17 cellular contexts compared by ENCODE assay signal in the genomic region with DNA sequence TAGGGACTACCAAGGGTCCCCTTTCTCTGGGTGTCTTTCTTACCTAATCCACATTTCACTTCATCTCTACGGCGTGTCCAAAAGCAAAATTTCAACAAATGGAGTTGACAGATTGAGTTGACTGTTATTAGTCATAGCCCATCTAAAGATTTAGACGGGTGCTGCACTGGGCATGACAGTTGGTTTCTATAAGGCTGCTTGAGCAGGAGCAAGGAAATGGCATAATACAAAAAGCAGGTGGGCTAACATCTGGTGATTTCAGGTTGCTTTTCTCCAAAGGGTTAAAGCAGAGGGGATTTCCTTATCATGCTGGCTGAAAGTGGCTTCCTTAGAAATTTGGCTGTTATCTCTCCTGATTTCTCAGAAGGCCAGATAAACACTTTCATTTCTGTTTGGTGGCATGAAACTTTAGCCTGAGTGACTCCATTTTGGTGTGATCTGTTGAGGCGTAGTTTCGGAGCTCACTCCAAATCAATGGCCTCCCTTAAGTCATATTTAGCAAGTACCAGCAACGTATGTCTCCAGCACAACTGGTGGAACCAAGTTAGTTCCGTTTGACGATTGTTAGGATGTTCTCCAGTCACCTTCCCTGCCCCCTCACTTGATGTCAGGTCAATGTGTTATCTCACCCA.
"Had no signal": no experiment of that assay in that cellular context is flagged by ENCODE, and none has a peak within 500 bp of the region (broad histone marks: within the 10 kb centered on the region; RNA-seq: fewer than 3 reads in every experiment).

No MANE protein-coding gene starts in this region.

- H3K27ac ChIP-seq: colonic mucosa, upper lobe of left lung had no signal

- H3K4me3 Mint-ChIP-seq: activated CD4-positive, alpha-beta memory T cell treated with anti-CD3 and anti-CD28 coated beads, Interleukin-2, amount 10 ng/mL, durations not matched to agents 7 days and 5 days; activated naive CD8-positive, alpha-beta T cell treated with anti-CD3 and anti-CD28 coated beads, Interleukin-2, amount 10 ng/mL, durations not matched to agents 7 days and 5 days; central memory CD8-positive, alpha-beta T cell had no signal

- H3K9me3 Mint-ChIP-seq: central memory CD8-positive, alpha-beta T cell had no signal

- H3K27me3 Mint-ChIP-seq: activated CD4-positive, alpha-beta memory T cell treated with anti-CD3 and anti-CD28 coated beads, Interleukin-2, amount 10 ng/mL, durations not matched to agents 7 days and 5 days; activated naive CD8-positive, alpha-beta T cell treated with anti-CD3 and anti-CD28 coated beads, Interleukin-2, amount 10 ng/mL, durations not matched to agents 7 days and 5 days; central memory CD8-positive, alpha-beta T cell had no signal

- DNase-seq: activated CD4-positive, alpha-beta memory T cell treated with anti-CD3 and anti-CD28 coated beads, Interleukin-2, amount 10 ng/mL, durations not matched to agents 7 days and 5 days; activated CD8-positive, alpha-beta memory T cell treated with anti-CD3 and anti-CD28 coated beads, Interleukin-2, amount 50 U/mL, for 4 hours; activated gamma-delta T cell; activated naive CD8-positive, alpha-beta T cell treated with anti-CD3 and anti-CD28 coated beads, Interleukin-2, amount 10 ng/mL, durations not matched to agents 7 days and 5 days; activated T-cell treated with anti-CD3 and anti-CD28 coated beads, Interleukin-2, amount 50 U/mL, for 48 hours; colonic mucosa; erythroblast; foreskin melanocyte; glutamatergic neuron; hypothalamus; midbrain; retina; stimulated activated CD8-positive, alpha-beta memory T cell treated with anti-CD3 and anti-CD28 coated beads, Interleukin-4, amount 100 ng/mL, for 48 hours; stimulated activated naive CD4-positive, alpha-beta T cell treated with Interleukin-2 at 50 U/mL for 16 hours had no signal

- H3K4me3 ChIP-seq: colonic mucosa, lung, upper lobe of left lung had no signal

- H3K9me3 ChIP-seq: colonic mucosa, upper lobe of left lung had no signal

- H3K4me1 ChIP-seq: colonic mucosa had no signal

- H3K27ac Mint-ChIP-seq: activated CD4-positive, alpha-beta memory T cell treated with anti-CD3 and anti-CD28 coated beads, Interleukin-2, amount 10 ng/mL, durations not matched to agents 7 days and 5 days; activated naive CD8-positive, alpha-beta T cell treated with anti-CD3 and anti-CD28 coated beads, Interleukin-2, amount 10 ng/mL, durations not matched to agents 7 days and 5 days had no signal

- H3K27me3 ChIP-seq: colonic mucosa, upper lobe of left lung had no signal

- H3K36me3 ChIP-seq: colonic mucosa, upper lobe of left lung had no signal
